ENCODE assay signal across 13 cellular contexts in genomic region chr6:126172151-126172550, GRCh38.
DNase-seq lines count a peak whose midpoint lies in the region; FAIRE-seq and TF ChIP-seq lines count a peak whose summit lies in the region.
"Had no signal": no experiment of that assay in that cellular context is flagged by ENCODE, and none has a peak within 500 bp of the region (broad histone marks: within the 10 kb centered on the region; RNA-seq: fewer than 3 reads in every experiment).

No MANE protein-coding gene starts in this region.

- DNase-seq in NCI-H2171 treated with DMSO at 0.1 percent for 48 hours (lab: John Stamatoyannopoulos, UW) (peak; percentile 8), NCI-H2171 (lab: John Stamatoyannopoulos, UW) (no peak), WERI-Rb-1 (peak; percentile 32), H1 (ENCODE audit: low read depth in 1 of 2, low spot score in 2 of 2) (no peak), NCI-H748 (lab: John Stamatoyannopoulos, UW; ENCODE audit: unreplicated experiment) (no peak), NCI-H146 (lab: John Stamatoyannopoulos, UW) (no peak)
- no peak for DNase-seq in effector memory CD4-positive, alpha-beta T cell
- DNase-seq: Caco-2; CD8-positive, alpha-beta T cell; DND-41; GM23248; H7 had no signal

- no peaks in the 10 kb centered on the region for H4K20me1 ChIP-seq in H1 (replicated peaks in 1 of 2; ENCODE audit: control insufficient read depth in 1 of 2, insufficient read depth in 2 of 2, low read length in 2 of 2)

- H2BK5ac ChIP-seq in H1 (ENCODE audit: low read depth, low read length), result no peak overlapping the region

- H3K4me3 ChIP-seq in WERI-Rb-1 (ENCODE audit: low read depth, low read length), result no peak overlapping the region
- H3K4me3 ChIP-seq in H1 (ENCODE audit: extremely low read depth in 1 of 4, insufficient read depth in 2 of 4, low read depth in 3 of 4, low read length in 4 of 4), result no peak overlapping the region
- H3K4me3 ChIP-seq in effector memory CD4-positive, alpha-beta T cell (ENCODE audit: insufficient read depth, low read depth, low read length, poor library complexity, severe bottlenecking), result no peak overlapping the region
- H3K4me3 ChIP-seq: GM23248 had no signal

- H3K9me3 ChIP-seq in WERI-Rb-1 (ENCODE audit: severe bottlenecking) (no peaks in the 10 kb centered on the region), H1 (ENCODE audit: insufficient read depth in 2 of 2, low read depth in 1 of 2, low read length in 1 of 2) (no peaks in the 10 kb centered on the region)
- no peaks in the 10 kb centered on the region for H3K9me3 ChIP-seq in effector memory CD4-positive, alpha-beta T cell (ENCODE audit: control insufficient read depth, low read length)
- H3K9me3 ChIP-seq: Caco-2 had no signal

- H3K36me3 ChIP-seq in WERI-Rb-1 (no peaks in the 10 kb centered on the region), H1 (ENCODE audit: control insufficient read depth in 2 of 4, insufficient read depth in 4 of 4, low read length in 3 of 4) (no peaks in the 10 kb centered on the region)
- H3K36me3 ChIP-seq in effector memory CD4-positive, alpha-beta T cell (ENCODE audit: control insufficient read depth, insufficient read depth, low read length), result no peaks in the 10 kb centered on the region

- H3K23me2 ChIP-seq in H1 (ENCODE audit: low read depth, low read length), result no peaks in the 10 kb centered on the region

- H3K27ac ChIP-seq in WERI-Rb-1 (no peak overlapping the region), H1 (ENCODE audit: low read depth, low read length) (no peak overlapping the region)
- H3K27ac ChIP-seq in effector memory CD4-positive, alpha-beta T cell (ENCODE audit: insufficient read depth, low read length, poor library complexity, severe bottlenecking), result no peak overlapping the region
- H3K27ac ChIP-seq: 22Rv1, GM23248 had no signal

- H3K79me1 ChIP-seq in H1 (ENCODE audit: low read depth, low read length), result no peaks in the 10 kb centered on the region

- no peaks in the 10 kb centered on the region for H3K79me2 ChIP-seq in H1 (ENCODE audit: control insufficient read depth in 1 of 2, insufficient read depth in 2 of 2, low read length in 2 of 2)

- 92% methylated on average over 2 of the region's 2 CpGs; no CpG with 5 or more reads in 1 of the 2 experiments for WGBS in H1 (ENCODE audit: extremely low coverage in 1 of 2, insufficient coverage in 1 of 2, insufficient read length in 1 of 2, insufficient replicate concordance in 2 of 2, low coverage in 1 of 2, low lambda C conversion rate in 2 of 2, missing lambda C conversion rate in 1 of 2), 2 experiments

- TF ChIP-seq CTCF in WERI-Rb-1 (IDR thresholded peaks at IDR 0.05; ENCODE audit: low read depth, low read length) (no peak), H1 (IDR thresholded peaks at IDR 0.05; ENCODE audit: control extremely low read depth in 1 of 3, insufficient read depth in 1 of 3, low read depth in 1 of 3, low read length in 3 of 3) (no peak)

- peaks cover 0 to 3% (median 0%) of the 10 kb centered on the region in 4 experiments; a peak in 1 of 7 replicates for H3K4me1 ChIP-seq in H1 (replicated peaks in 1 of 4; ENCODE audit: control insufficient read depth in 3 of 4, insufficient read depth in 4 of 4, low read length in 3 of 4)
- H3K4me1 ChIP-seq in effector memory CD4-positive, alpha-beta T cell (ENCODE audit: control insufficient read depth, insufficient read depth, low read length, poor library complexity, severe bottlenecking), result no peaks in the 10 kb centered on the region

- POLR2A ChIA-PET in H1 (lab: Charles Lee; ENCODE audit: partially characterized antibody), result no interaction called here

- no peak overlapping the region for H2BK12ac ChIP-seq in H1 (ENCODE audit: low read depth, low read length)

- CTCF ChIA-PET in H1 (lab: Charles Lee; ENCODE audit: partially characterized antibody), result interaction anchor here (0.5 to 4.5 kb wide), 9 partner anchors 9 to 948 kb away, joined by 3 to 14 read pairs (median 3); no protein-coding TSS in a partner anchor

- no peak overlapping the region for H2AFZ ChIP-seq in H1 (ENCODE audit: low read length)
- H2AFZ ChIP-seq: GM23248 had no signal

- H3K56ac ChIP-seq in H1 (replicated peaks; ENCODE audit: insufficient read length, low read depth, low read length), result no peak overlapping the region

- H2BK20ac ChIP-seq in H1 (ENCODE audit: low read length), result no peak overlapping the region

- H3K23ac ChIP-seq in H1 (ENCODE audit: insufficient read length), result no peak overlapping the region

- no peak overlapping the region for H3K14ac ChIP-seq in H1 (ENCODE audit: insufficient read length)

- TF ChIP-seq RAD21 in H1 (IDR thresholded peaks at IDR 0.05 in 1 of 2, conservative IDR thresholded peaks at IDR 0.05 in 1 of 2; ENCODE audit: low read depth in 2 of 2, low read length in 2 of 2), result no peak

- H3K18ac ChIP-seq in H1 (ENCODE audit: extremely low read depth, low read length), result no peak overlapping the region

- H3K27me3 ChIP-seq in WERI-Rb-1 (ENCODE audit: insufficient read depth, low read depth, severe bottlenecking) (no peaks in the 10 kb centered on the region), H1 (replicated peaks in 1 of 4; ENCODE audit: control insufficient read depth in 3 of 4, extremely low read depth in 1 of 4, insufficient read depth in 3 of 4, low read length in 3 of 4) (no peaks in the 10 kb centered on the region)
- H3K27me3 ChIP-seq in effector memory CD4-positive, alpha-beta T cell (replicated peaks; ENCODE audit: control insufficient read depth, insufficient read depth, low read length, poor library complexity, severe bottlenecking), result no peaks in the 10 kb centered on the region

- no peak overlapping the region for H4K8ac ChIP-seq in H1 (ENCODE audit: extremely low read depth, insufficient read depth, low read length)

- H2BK15ac ChIP-seq in H1 (ENCODE audit: low read length), result no peak overlapping the region

- H3K4me2 ChIP-seq in H1 (ENCODE audit: insufficient read depth in 1 of 2, low read depth in 2 of 2, low read length in 2 of 2), result no peak overlapping the region

- H4K91ac ChIP-seq in H1 (replicated peaks; ENCODE audit: insufficient read length, low read length), result no peak overlapping the region

- FAIRE-seq in H1 (lab: Jason Lieb, UNC), result peak; percentile 42

- no peak for TF ChIP-seq POLR2A in H1 (IDR thresholded peaks at IDR 0.05; ENCODE audit: control extremely low read depth in 1 of 2, low read depth in 2 of 2, low read length in 2 of 2)

- no peak overlapping the region for H3K9ac ChIP-seq in H1 (replicated peaks in 1 of 4; ENCODE audit: extremely low read depth in 1 of 4, low read depth in 3 of 4, low read length in 3 of 4)
- H3K9ac ChIP-seq: GM23248 had no signal

- H3K4ac ChIP-seq in H1 (replicated peaks; ENCODE audit: insufficient read length, low read depth, low read length), result no peak overlapping the region

- H2BK120ac ChIP-seq in H1 (replicated peaks; ENCODE audit: low read depth, low read length), result no peak overlapping the region

- H4K5ac ChIP-seq in H1 (ENCODE audit: insufficient read length, low read depth, low read length), result no peak overlapping the region

- no peak overlapping the region for H2AK5ac ChIP-seq in H1 (ENCODE audit: low read depth, low read length)

- TF ChIP-seq EP300 in H1 (IDR thresholded peaks at IDR 0.05; ENCODE audit: borderline replicate concordance in 1 of 2, low read depth in 2 of 2, low read length in 2 of 2), result no peak

TF ChIP-seq in H1, 55 proteins besides CTCF, POLR2A, EP300 and RAD21:
- TF ChIP-seq KDM5A (IDR thresholded peaks at IDR 0.05; ENCODE audit: low read length) (no peak), KDM4A (IDR thresholded peaks at IDR 0.05; ENCODE audit: low read depth, low read length, severe bottlenecking) (no peak), KDM1A (IDR thresholded peaks at IDR 0.05; ENCODE audit: borderline replicate concordance, low read length) (no peak), SRF (IDR thresholded peaks at IDR 0.05; ENCODE audit: low read depth, low read length) (no peak), TEAD4 (IDR thresholded peaks at IDR 0.05; ENCODE audit: low read depth, low read length) (no peak), FOSL1 (IDR thresholded peaks at IDR 0.05; ENCODE audit: insufficient read depth, low read depth, low read length) (no peak), SUZ12 (IDR thresholded peaks at IDR 0.05; ENCODE audit: low read length) (no peak), ATF3 (IDR thresholded peaks at IDR 0.05; ENCODE audit: insufficient read depth, low read depth, low read length) (no peak)

Comparison
In these comparisons a context has a peak if more than half of its experiments do, and no peak if none do; other contexts are left out.
1. DNase-seq: peak in NCI-H2171 treated with DMSO at 0.1 percent for 48 hours (single experiment) and WERI-Rb-1 (single experiment); none in NCI-H2171 (single experiment), H1 (0 of 2), NCI-H748 (single experiment), effector memory CD4-positive, alpha-beta T cell (0 of 3) and NCI-H146 (single experiment).